1 cellular context compared by ENCODE assay signal in the genomic region with DNA sequence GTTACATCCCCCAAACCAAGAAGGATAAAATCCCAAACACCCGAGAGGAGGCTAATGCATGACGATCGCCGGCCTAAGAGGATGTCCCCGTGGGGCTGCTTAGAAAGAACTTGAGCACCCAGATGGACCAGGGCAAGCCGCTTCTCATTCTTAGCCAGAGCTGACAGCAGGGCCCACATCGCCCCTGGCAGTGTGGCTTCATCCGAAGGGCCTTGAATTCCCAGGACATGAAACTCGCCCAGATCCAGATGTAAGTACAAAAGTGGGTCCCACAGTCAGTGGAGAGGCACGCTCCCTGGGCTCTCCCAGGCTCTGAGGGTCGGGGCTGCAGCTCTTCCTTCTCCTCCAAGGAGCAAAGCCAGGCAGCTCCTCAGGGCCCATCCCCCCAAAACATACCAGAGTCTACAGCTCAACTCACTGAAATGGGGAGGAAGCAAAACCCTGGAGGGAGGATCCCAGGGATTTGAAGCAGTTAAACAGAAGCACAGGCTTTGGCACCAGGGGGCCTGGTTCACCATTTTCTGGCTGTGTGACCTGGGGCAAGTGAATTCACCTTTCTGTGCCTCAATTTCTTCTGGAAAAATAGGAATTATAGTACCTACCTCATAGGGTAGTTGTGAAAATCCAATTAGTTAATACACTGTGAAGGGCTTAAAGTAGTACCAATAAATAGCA.
TF ChIP-seq lines count a peak whose summit lies in the region.

No MANE protein-coding gene starts in this region.

TF ChIP-seq in IMR-90, 13 proteins besides CTCF, POLR2A, EP300 and RAD21:
- no peak for TF ChIP-seq MXI1 (IDR thresholded peaks at IDR 0.05; ENCODE audit: borderline replicate concordance, low read depth, low read length)
- TF ChIP-seq, protein P1, sequence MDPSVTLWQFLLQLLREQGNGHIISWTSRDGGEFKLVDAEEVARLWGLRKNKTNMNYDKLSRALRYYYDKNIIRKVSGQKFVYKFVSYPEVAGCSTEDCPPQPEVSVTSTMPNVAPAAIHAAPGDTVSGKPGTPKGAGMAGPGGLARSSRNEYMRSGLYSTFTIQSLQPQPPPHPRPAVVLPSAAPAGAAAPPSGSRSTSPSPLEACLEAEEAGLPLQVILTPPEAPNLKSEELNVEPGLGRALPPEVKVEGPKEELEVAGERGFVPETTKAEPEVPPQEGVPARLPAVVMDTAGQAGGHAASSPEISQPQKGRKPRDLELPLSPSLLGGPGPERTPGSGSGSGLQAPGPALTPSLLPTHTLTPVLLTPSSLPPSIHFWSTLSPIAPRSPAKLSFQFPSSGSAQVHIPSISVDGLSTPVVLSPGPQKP (IDR thresholded peaks at IDR 0.05; ENCODE audit: borderline replicate concordance, low read depth, low read length), result no peak
- TF ChIP-seq MAZ (IDR thresholded peaks at IDR 0.05; ENCODE audit: borderline replicate concordance, low read depth, low read length), result no peak
- no peak for TF ChIP-seq BHLHE40 (IDR thresholded peaks at IDR 0.05; ENCODE audit: low read depth, low read length)
- no peak for TF ChIP-seq SMC3 (IDR thresholded peaks at IDR 0.05; ENCODE audit: low read depth, low read length)
- TF ChIP-seq NFE2L2 (IDR thresholded peaks at IDR 0.05; ENCODE audit: low read depth, low read length), result no peak
- no peak for TF ChIP-seq RCOR1 (IDR thresholded peaks at IDR 0.05; ENCODE audit: insufficient replicate concordance, low read length)
- no peak for TF ChIP-seq CEBPB (IDR thresholded peaks at IDR 0.05; ENCODE audit: low read depth, low read length)
- no peak for TF ChIP-seq RFX5 (IDR thresholded peaks at IDR 0.05; ENCODE audit: low read depth, low read length)
- no peak for TF ChIP-seq MAFK (IDR thresholded peaks at IDR 0.05; ENCODE audit: low read depth, low read length)
TF ChIP-seq in IMR-90: peak in this region for 0.
